In the genomic region with DNA sequence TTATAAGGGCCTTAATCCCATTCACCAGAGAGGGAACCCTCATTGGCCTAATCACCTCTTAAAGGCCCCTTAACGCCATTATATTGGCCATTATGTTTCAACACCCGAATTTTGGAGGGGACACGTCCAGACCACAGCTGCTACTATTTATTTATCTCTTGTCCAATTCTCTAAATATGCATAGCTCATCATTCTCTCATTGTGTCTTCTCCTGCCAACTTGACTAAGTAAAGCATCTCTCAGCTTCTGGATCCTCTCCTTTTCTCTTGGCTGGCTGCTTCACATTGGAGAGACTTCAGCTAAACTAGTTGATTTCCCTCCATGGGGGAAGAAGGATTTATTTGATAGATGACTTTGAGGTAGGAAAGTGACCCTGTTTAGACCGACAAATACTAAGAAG, we compare ENCODE assay signal across 24 cellular contexts.
DNase-seq lines count a peak whose midpoint lies in the region; ATAC-seq, FAIRE-seq and TF ChIP-seq lines count a peak whose summit lies in the region.
"Had no signal": no experiment of that assay in that cellular context is flagged by ENCODE, and none has a peak within 500 bp of the region (broad histone marks: within the 10 kb centered on the region; RNA-seq: fewer than 3 reads in every experiment).

No MANE protein-coding gene starts in this region.

- H3K4me3 ChIP-seq in A549 (no peak overlapping the region), HCT116 (replicated peaks in 1 of 2; ENCODE audit: low read depth in 1 of 2, low read length in 2 of 2) (no peak overlapping the region), thyroid gland (replicated peaks in 1 of 3) (no peak overlapping the region)
- H3K4me3 ChIP-seq: BLaER1, GM12878 had no signal

- peaks cover 2% of the 10 kb centered on the region for H3K27me3 Mint-ChIP-seq in endothelial cell (ENCODE audit: unreplicated experiment)
- H3K27me3 Mint-ChIP-seq in nephron progenitor cell (ENCODE audit: low read depth, poor library complexity): no peaks in the 10 kb centered on the region
- H3K27me3 Mint-ChIP-seq: IgD-negative memory B cell had no signal

- H3K9me3 ChIP-seq in A549: no peaks in the 10 kb centered on the region
- H3K9me3 ChIP-seq in HCT116 (ENCODE audit: control insufficient read depth in 1 of 2, insufficient read depth in 1 of 2, low read depth in 1 of 2, low read length in 2 of 2): no peaks in the 10 kb centered on the region
- H3K9me3 ChIP-seq in thyroid gland: no peaks in the 10 kb centered on the region
- H3K9me3 ChIP-seq: BLaER1 had no signal

- no peak for FAIRE-seq in A549 (lab: Jason Lieb, UNC)
- FAIRE-seq: A204.1, GM12878, H54 had no signal

- H4K20me1 ChIP-seq in HCT116 (ENCODE audit: insufficient read depth): no peaks in the 10 kb centered on the region
- H4K20me1 ChIP-seq: BLaER1 had no signal

- H3K9me3 Mint-ChIP-seq in endothelial cell (ENCODE audit: unreplicated experiment): no peaks in the 10 kb centered on the region
- peaks cover 7% of the 10 kb centered on the region for H3K9me3 Mint-ChIP-seq in nephron progenitor cell
- H3K9me3 Mint-ChIP-seq: CD8-positive, alpha-beta T cell; HFFc6; IgD-negative memory B cell had no signal

- H3K9me2 ChIP-seq in HCT116 (ENCODE audit: insufficient read depth): no peaks in the 10 kb centered on the region

- peaks cover 37% of the 10 kb centered on the region for H3K4me1 Mint-ChIP-seq in endothelial cell (ENCODE audit: unreplicated experiment)
- H3K4me1 Mint-ChIP-seq in nephron progenitor cell: peaks cover 48% of the 10 kb centered on the region
- H3K4me1 Mint-ChIP-seq: IgD-negative memory B cell had no signal

- H3K79me2 ChIP-seq in HCT116 (ENCODE audit: insufficient read depth, low read length): no peaks in the 10 kb centered on the region

- intact Hi-C loops in HCT116 (cut with micrococcal nuclease) (no loop called here), thyroid gland (cut with DNase I) (no loop called here)

- no peak for ATAC-seq in A549
- no peak for ATAC-seq in HCT116
- ATAC-seq: CD8-positive, alpha-beta T cell; GM12878; PC-3 had no signal

- RAD21 ChIA-PET in HCT116 (lab: Charles Lee; ENCODE audit: low non-redundant PET in 1 of 2, low total read pairs in 2 of 2, uncharacterized antibody in 2 of 2, unreplicated experiment in 2 of 2): no interaction called here

- TF ChIP-seq POLR2A in A549 (IDR thresholded peaks at IDR 0.05; ENCODE audit: low read length) (no peak), HCT116 (IDR thresholded peaks at IDR 0.05; ENCODE audit: borderline replicate concordance, extremely low read depth, insufficient read depth, insufficient read length) (no peak), thyroid gland (IDR thresholded peaks at IDR 0.05) (no peak)

- 84% methylated on average over 4 of the region's 4 CpGs for WGBS in A549 (ENCODE audit: missing lambda C conversion rate)
- WGBS in thyroid gland, 2 donors: 85 to 87% methylated on average over 4 of the region's 4 CpGs

- CTCF ChIA-PET in A549 (lab: Yijun Ruan, JAX): interaction anchor here (1.9 kb wide), 1 partner anchor 8 kb away, joined by 8 read pairs; no protein-coding TSS in a partner anchor
- CTCF ChIA-PET in HCT116 (lab: Charles Lee): no interaction called here

- H3K27me3 ChIP-seq in HCT116 (ENCODE audit: insufficient read depth, low read length) (no peaks in the 10 kb centered on the region), thyroid gland (no peaks in the 10 kb centered on the region)
- H3K27me3 ChIP-seq: BLaER1 had no signal

- TF ChIP-seq CTCF in A549 (IDR thresholded peaks at IDR 0.05): no peak
- TF ChIP-seq CTCF in HCT116 (IDR thresholded peaks at IDR 0.05 in 2 of 3, conservative IDR thresholded peaks at IDR 0.05 in 1 of 3; ENCODE audit: borderline replicate concordance in 1 of 3, insufficient read depth in 1 of 3, low read depth in 2 of 3, low read length in 2 of 3): no peak
- TF ChIP-seq CTCF in endothelial cell (IDR thresholded peaks at IDR 0.05; ENCODE audit: unreplicated experiment): no peak
- no peak for TF ChIP-seq CTCF in thyroid gland (IDR thresholded peaks at IDR 0.05)
- TF ChIP-seq CTCF in nephron progenitor cell (IDR thresholded peaks at IDR 0.05): no peak

- no peaks in the 10 kb centered on the region for H3K36me3 Mint-ChIP-seq in endothelial cell (ENCODE audit: low read depth, unreplicated experiment)
- H3K36me3 Mint-ChIP-seq in nephron progenitor cell (ENCODE audit: low read depth): peaks cover 6% of the 10 kb centered on the region
- H3K36me3 Mint-ChIP-seq: CD8-positive, alpha-beta T cell; IgD-negative memory B cell had no signal

- H3K4me3 Mint-ChIP-seq in endothelial cell (ENCODE audit: unreplicated experiment): no peak overlapping the region
- H3K4me3 Mint-ChIP-seq in nephron progenitor cell: no peak overlapping the region
- H3K4me3 Mint-ChIP-seq: CD8-positive, alpha-beta T cell; HFFc6; IgD-negative memory B cell had no signal

- H3K36me3 ChIP-seq in HCT116 (ENCODE audit: control insufficient read depth in 1 of 2, insufficient read depth in 2 of 2, low read length in 2 of 2): peaks cover 0 to 18% of the 10 kb centered on the region in 2 experiments; a peak in 1 of 4 replicates
- H3K36me3 ChIP-seq in thyroid gland: no peaks in the 10 kb centered on the region
- H3K36me3 ChIP-seq: BLaER1 had no signal

- POLR2A ChIA-PET in A549 (lab: Yijun Ruan, JAX) (no interaction called here), HCT116 (lab: Charles Lee) (interaction anchor here (1.2 kb wide), 1 partner anchor 29 kb away, joined by 3 read pairs; no protein-coding TSS in a partner anchor)

- DNase-seq in A549 (ENCODE audit: low read depth in 1 of 2, low spot score in 1 of 2): no peak
- DNase-seq in HCT116 (ENCODE audit: low read depth, low spot score): no peak
- peak; percentile 94 for DNase-seq in NCI-H446 treated with DMSO at 0.1 percent for 48 hours (lab: John Stamatoyannopoulos, UW)
- no peak for DNase-seq in endothelial cell (ENCODE audit: low spot score)
- DNase-seq in thyroid gland: no peak
- no peak for DNase-seq in nephron progenitor cell
- DNase-seq in NCI-H526 (lab: John Stamatoyannopoulos, UW): no peak
- DNase-seq in cerebellar cortex (ENCODE audit: low spot score): no peak
- DNase-seq: Calu3; CD8-positive, alpha-beta T cell; GF-D8; HFFc6; MM.1S; NCI-H1105; NCI-H1694; NCI-H2227 treated with DMSO at 0.1 percent for 48 hours; PC-3; T-helper 1 cell had no signal

- H3K4me2 ChIP-seq in A549 (no peak overlapping the region), HCT116 (ENCODE audit: low read length) (no peak overlapping the region)
- H3K4me2 ChIP-seq: BLaER1 had no signal

- no peak overlapping the region for H2AFZ ChIP-seq in HCT116 (ENCODE audit: low read depth, low read length, poor library complexity, severe bottlenecking)

- H3K4me1 ChIP-seq in A549 (peaks cover 21% of the 10 kb centered on the region), HCT116 (ENCODE audit: control insufficient read depth in 1 of 2, insufficient read depth in 2 of 2, low read length in 2 of 2) (peaks cover 35 to 57% of the 10 kb centered on the region in 2 experiments), thyroid gland (peaks cover 0 to 7% of the 10 kb centered on the region in 2 donors)

- no peak for TF ChIP-seq EP300 in A549 (IDR thresholded peaks at IDR 0.05)

- H3K9ac ChIP-seq in HCT116 (ENCODE audit: low read length): no peak overlapping the region
- H3K9ac ChIP-seq: BLaER1 had no signal

- TF ChIP-seq RAD21 in A549 (conservative IDR thresholded peaks at IDR 0.05 in 1 of 2, IDR thresholded peaks at IDR 0.05 in 1 of 2) (no peak), HCT116 (IDR thresholded peaks at IDR 0.05; ENCODE audit: low read depth) (no peak)

- peak overlapping the region in 1 of 2 experiments; percentile 52; a peak in 3 of 6 replicates for H3K27ac ChIP-seq in A549
- peak overlapping the region; percentile 99 for H3K27ac ChIP-seq in HCT116 (ENCODE audit: low read depth, low read length)
- no peak overlapping the region for H3K27ac ChIP-seq in thyroid gland
- H3K27ac ChIP-seq: BLaER1, RWPE1 had no signal

- BruUV-seq in HCT116 (replicated peaks; lab: Mats Ljungman, UMichigan): no TSS peak

- H3K27ac Mint-ChIP-seq in endothelial cell (ENCODE audit: unreplicated experiment): peak overlapping the region; percentile 32
- H3K27ac Mint-ChIP-seq in nephron progenitor cell: no peak overlapping the region
- H3K27ac Mint-ChIP-seq: CD8-positive, alpha-beta T cell; HFFc6; IgD-negative memory B cell had no signal

TF ChIP-seq in A549, 52 proteins besides CTCF, POLR2A, EP300 and RAD21:
- TF ChIP-seq, protein P1, sequence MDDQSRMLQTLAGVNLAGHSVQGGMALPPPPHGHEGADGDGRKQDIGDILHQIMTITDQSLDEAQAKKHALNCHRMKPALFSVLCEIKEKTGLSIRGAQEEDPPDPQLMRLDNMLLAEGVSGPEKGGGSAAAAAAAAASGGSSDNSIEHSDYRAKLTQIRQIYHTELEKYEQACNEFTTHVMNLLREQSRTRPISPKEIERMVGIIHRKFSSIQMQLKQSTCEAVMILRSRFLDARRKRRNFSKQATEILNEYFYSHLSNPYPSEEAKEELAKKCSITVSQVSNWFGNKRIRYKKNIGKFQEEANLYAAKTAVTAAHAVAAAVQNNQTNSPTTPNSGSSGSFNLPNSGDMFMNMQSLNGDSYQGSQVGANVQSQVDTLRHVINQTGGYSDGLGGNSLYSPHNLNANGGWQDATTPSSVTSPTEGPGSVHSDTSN (IDR thresholded peaks at IDR 0.05): no peak
- TF ChIP-seq MAFK (IDR thresholded peaks at IDR 0.05; ENCODE audit: partially characterized antibody) (peak; percentile 68), NR3C1 (IDR thresholded peaks at IDR 0.05) (no peak), JUNB (IDR thresholded peaks at IDR 0.05) (no peak), EHMT2 (IDR thresholded peaks at IDR 0.05; ENCODE audit: low read depth) (no peak)

TF ChIP-seq in HCT116, 20 proteins besides CTCF, POLR2A, EP300 and RAD21 (continues in another document):
- TF ChIP-seq SP1 (IDR thresholded peaks at IDR 0.05; ENCODE audit: low read depth): no peak
- TF ChIP-seq CEBPB (IDR thresholded peaks at IDR 0.05; ENCODE audit: low read depth): no peak
- no peak for TF ChIP-seq FOSL1 (IDR thresholded peaks at IDR 0.05; ENCODE audit: low read depth)
